35 cellular contexts compared by ENCODE assay signal in genomic region chr11:115572551-115572950, GRCh38.
"Had no signal": no experiment of that assay in that cellular context is flagged by ENCODE, and none has a peak within 500 bp of the region (broad histone marks: within the 10 kb centered on the region; RNA-seq: fewer than 3 reads in every experiment).

No MANE protein-coding gene starts in this region.

- H3K36me3 Mint-ChIP-seq: activated naive CD4-positive, alpha-beta T cell treated with anti-CD3 and anti-CD28 coated beads, Interleukin-2, amount 50 U/mL, for 72 hours; activated naive CD8-positive, alpha-beta T cell treated with anti-CD3 and anti-CD28 coated beads for 36 hours had no signal

- H3K4me1 Mint-ChIP-seq: activated B cell treated with CpG ODN at 0.5 μM for 24 hours; activated CD4-positive, alpha-beta T cell treated with anti-CD3 and anti-CD28 coated beads, Interleukin-2, amount 10 ng/mL, durations not matched to agents 24 days and 14 days; activated naive CD8-positive, alpha-beta T cell treated with anti-CD3 and anti-CD28 coated beads for 36 hours; activated T-helper 17 cell treated with anti-CD3 and anti-CD28 coated beads, Interleukin-2, amount 50 U/mL, for 72 hours; central memory CD8-positive, alpha-beta T cell had no signal

- DNase-seq: activated B cell treated with CpG ODN at 0.5 μM for 24 hours; activated CD4-positive, alpha-beta T cell treated with anti-CD3 and anti-CD28 coated beads for 4 hours; activated CD4-positive, alpha-beta T cell treated with anti-CD3 and anti-CD28 coated beads, Interleukin-2, amount 10 ng/mL, durations not matched to agents 24 days and 14 days; activated CD4-positive, alpha-beta T cell treated with anti-CD3 and anti-CD28 coated beads, Interleukin-2, amount 50 U/mL, for 1 hour; activated CD4-positive, alpha-beta T cell treated with anti-CD3 and anti-CD28 coated beads, Interleukin-2, amount 50 U/mL, for 48 hours; activated CD4-positive, CD25-positive, alpha-beta regulatory T cell treated with anti-CD3 and anti-CD28 coated beads, Interleukin-2, amount 50 U/mL, for 72 hours; activated CD8-positive, alpha-beta memory T cell treated with anti-CD3 and anti-CD28 coated beads, Interleukin-2, amount 50 U/mL, for 4 hours; activated CD8-positive, alpha-beta T cell treated with anti-CD3 and anti-CD28 coated beads for 36 hours; activated effector memory CD4-positive, alpha-beta T cell treated with anti-CD3 and anti-CD28 coated beads, Interleukin-2, amount 50 U/mL, for 16 hours; activated gamma-delta T cell treated with Interleukin-2 at 50 U/mL for 16 hours; activated naive CD4-positive, alpha-beta T cell; activated naive CD4-positive, alpha-beta T cell treated with anti-CD3 and anti-CD28 coated beads for 36 hours; activated naive CD4-positive, alpha-beta T cell treated with anti-CD3 and anti-CD28 coated beads, Interleukin-2, amount 50 U/mL, for 16 hours; activated naive CD8-positive, alpha-beta T cell treated with anti-CD3 and anti-CD28 coated beads for 36 hours; activated T-cell treated with anti-CD3 and anti-CD28 coated beads for 4 hours; activated T-cell treated with anti-CD3 and anti-CD28 coated beads, Interleukin-2, amount 50 U/mL, for 1 hour; activated T-cell treated with anti-CD3 and anti-CD28 coated beads, Interleukin-2, amount 50 U/mL, for 4 hours; activated T-cell treated with anti-CD3 and anti-CD28 coated beads, Interleukin-2, amount 50 U/mL, for 72 hours; adrenal gland; amniotic stem cell; aorta; body of pancreas; caudate nucleus; cerebellar nuclear complex; T-helper 1 cell; T-helper 2 cell; T-helper 9 cell had no signal

- H3K9me3 Mint-ChIP-seq: activated B cell treated with CpG ODN at 0.5 μM for 24 hours; activated CD4-positive, alpha-beta T cell treated with anti-CD3 and anti-CD28 coated beads, Interleukin-2, amount 10 ng/mL, durations not matched to agents 24 days and 14 days; activated CD8-positive, alpha-beta T cell treated with anti-CD3 and anti-CD28 coated beads for 36 hours; activated naive CD8-positive, alpha-beta T cell treated with anti-CD3 and anti-CD28 coated beads for 36 hours; activated T-cell treated with anti-CD3 and anti-CD28 coated beads, Interleukin-2, amount 50 U/mL, for 4 hours; activated T-helper 1 cell treated with anti-CD3 and anti-CD28 coated beads, Interleukin-12 subunit alpha, Interleukin-12 subunit beta, Interleukin-2, Interleukin-4 antibody, amounts not matched to agents 30 ng/mL and 10 ng/mL and 1 ng/mL, durations not matched to agents 14 hours and 24 hours and 36 hours; central memory CD8-positive, alpha-beta T cell; T-helper 1 cell treated with Interleukin-12 subunit alpha and Interleukin-12 subunit beta and Interleukin-4 antibody, amounts not matched to agents 30 μg/mL and 1 μg/mL, for 36 hours; T-helper 2 cell treated with Interferon-gamma antibody and Interleukin-4, amounts not matched to agents 5 μg/mL and 100 μg/mL, for 36 hours had no signal

- H3K4me3 Mint-ChIP-seq: activated B cell treated with CpG ODN at 0.5 μM for 24 hours; activated CD4-positive, alpha-beta T cell treated with anti-CD3 and anti-CD28 coated beads, Interleukin-2, amount 10 ng/mL, durations not matched to agents 24 days and 14 days; activated CD8-positive, alpha-beta T cell treated with anti-CD3 and anti-CD28 coated beads for 36 hours; activated naive CD4-positive, alpha-beta T cell treated with anti-CD3 and anti-CD28 coated beads for 36 hours; activated naive CD8-positive, alpha-beta T cell treated with anti-CD3 and anti-CD28 coated beads for 36 hours; activated T-cell treated with anti-CD3 and anti-CD28 coated beads, Interleukin-2, amount 50 U/mL, for 4 hours; activated T-cell treated with anti-CD3 and anti-CD28 coated beads, Interleukin-2, amount 50 U/mL, for 72 hours; activated T-helper 1 cell treated with anti-CD3 and anti-CD28 coated beads, Interleukin-12 subunit alpha, Interleukin-12 subunit beta, Interleukin-2, Interleukin-4 antibody, amounts not matched to agents 30 ng/mL and 10 ng/mL and 1 ng/mL, durations not matched to agents 14 hours and 24 hours and 36 hours; activated T-helper 17 cell treated with anti-CD3 and anti-CD28 coated beads, Interleukin-2, amount 50 U/mL, for 72 hours; central memory CD8-positive, alpha-beta T cell; T-helper 1 cell treated with Interleukin-12 subunit alpha and Interleukin-12 subunit beta and Interleukin-4 antibody, amounts not matched to agents 30 μg/mL and 1 μg/mL, for 36 hours; T-helper 2 cell treated with Interferon-gamma antibody and Interleukin-4, amounts not matched to agents 5 μg/mL and 100 μg/mL, for 36 hours had no signal

- H3K4me1 ChIP-seq: adrenal gland, body of pancreas had no signal

- H3K27me3 ChIP-seq: adrenal gland, body of pancreas had no signal

- H3K4me3 ChIP-seq: adrenal gland, body of pancreas, cardiac muscle cell had no signal

- H3K27ac ChIP-seq: adrenal gland, body of pancreas, cardiac muscle cell, VCaP had no signal

- H3K9me3 ChIP-seq: adrenal gland, body of pancreas had no signal

- H3K27ac Mint-ChIP-seq: activated B cell treated with CpG ODN at 0.5 μM for 24 hours; activated CD4-positive, alpha-beta T cell treated with anti-CD3 and anti-CD28 coated beads, Interleukin-2, amount 10 ng/mL, durations not matched to agents 24 days and 14 days; activated CD8-positive, alpha-beta T cell treated with anti-CD3 and anti-CD28 coated beads for 36 hours; activated naive CD4-positive, alpha-beta T cell treated with anti-CD3 and anti-CD28 coated beads for 36 hours; activated naive CD4-positive, alpha-beta T cell treated with anti-CD3 and anti-CD28 coated beads, Interleukin-2, amount 50 U/mL, for 72 hours; activated naive CD8-positive, alpha-beta T cell treated with anti-CD3 and anti-CD28 coated beads for 36 hours; activated T-cell treated with anti-CD3 and anti-CD28 coated beads, Interleukin-2, amount 50 U/mL, for 72 hours; activated T-helper 1 cell treated with anti-CD3 and anti-CD28 coated beads, Interleukin-12 subunit alpha, Interleukin-12 subunit beta, Interleukin-2, Interleukin-4 antibody, amounts not matched to agents 30 ng/mL and 10 ng/mL and 1 ng/mL, durations not matched to agents 14 hours and 24 hours and 36 hours; activated T-helper 17 cell treated with anti-CD3 and anti-CD28 coated beads, Interleukin-2, amount 50 U/mL, for 72 hours; T-helper 1 cell treated with Interleukin-12 subunit alpha and Interleukin-12 subunit beta and Interleukin-4 antibody, amounts not matched to agents 30 μg/mL and 1 μg/mL, for 36 hours; T-helper 2 cell treated with Interferon-gamma antibody and Interleukin-4, amounts not matched to agents 5 μg/mL and 100 μg/mL, for 36 hours had no signal

- H3K36me3 ChIP-seq: adrenal gland, cardiac muscle cell had no signal

- H3K27me3 Mint-ChIP-seq: activated CD4-positive, alpha-beta T cell treated with anti-CD3 and anti-CD28 coated beads, Interleukin-2, amount 10 ng/mL, durations not matched to agents 24 days and 14 days; activated naive CD8-positive, alpha-beta T cell treated with anti-CD3 and anti-CD28 coated beads for 36 hours had no signal
